1 cellular context compared by ENCODE assay signal in genomic region chr1:171642197-171642596, GRCh38.
TF ChIP-seq lines count a peak whose summit lies in the region.

No MANE protein-coding gene starts in this region.

TF ChIP-seq in K562, 482 proteins besides CTCF, POLR2A, EP300 and RAD21:
- no peak for TF ChIP-seq ZC3H8 (IDR thresholded peaks at IDR 0.05)
- peak; percentile 69 for TF ChIP-seq ZNF121 (CRISPR knock-in tag; conservative IDR thresholded peaks at IDR 0.05)
